In genomic region chr1:226940029-226940805, GRCh38 we compare ENCODE assay signal across 1 cellular context.
TF ChIP-seq lines count a peak whose summit lies in the region.

TSS of gene COQ8A (plus strand) at chr1:226940294. CDS start at chr1:226961386, 21,092 bp downstream.

TF ChIP-seq in K562, 482 proteins besides CTCF, POLR2A, EP300 and RAD21 (continued from another document and continues in another):
- TF ChIP-seq REST (CRISPR knock-in tag; IDR thresholded peaks at IDR 0.05; ENCODE audit: low read depth) (peak; percentile 75), POLR2B (IDR thresholded peaks at IDR 0.05; ENCODE audit: low read depth, partially characterized antibody) (peak; percentile 6), TGIF2 (CRISPR knock-in tag; IDR thresholded peaks at IDR 0.05) (no peak), CHD7 (IDR thresholded peaks at IDR 0.05; ENCODE audit: low read depth, low read length) (no peak), ATF4 (CRISPR knock-in tag; IDR thresholded peaks at IDR 0.05) (0 out of 2 replicates have a peak, but pooled peaks have one; percentile 33), RBFOX2 (IDR thresholded peaks at IDR 0.05; ENCODE audit: low read depth, low read length) (peak; percentile 92), ZNF445 (CRISPR knock-in tag; IDR thresholded peaks at IDR 0.05; ENCODE audit: low read depth) (no peak), KLF1 (tag; IDR thresholded peaks at IDR 0.05) (no peak), KLF10 (CRISPR knock-in tag; IDR thresholded peaks at IDR 0.05) (no peak), HDAC2 (IDR thresholded peaks at IDR 0.05) (peak; percentile 53; the same call in 1 of the 2 replicates), HDAC1 (IDR thresholded peaks at IDR 0.05) (peak in 1 of 2 experiments; percentile 96; a peak in 2 of 4 replicates), MAFG (tag; conservative IDR thresholded peaks at IDR 0.05) (no peak), MXD1 (CRISPR knock-in tag; IDR thresholded peaks at IDR 0.05; ENCODE audit: borderline replicate concordance, poor library complexity, severe bottlenecking) (no peak), KAT7 (CRISPR knock-in tag; IDR thresholded peaks at IDR 0.05; ENCODE audit: borderline replicate concordance) (peak; percentile 53), ZNF778 (CRISPR knock-in tag; IDR thresholded peaks at IDR 0.05) (no peak), MAFK (IDR thresholded peaks at IDR 0.05; ENCODE audit: low read length) (no peak), SIN3A (IDR thresholded peaks at IDR 0.05; ENCODE audit: borderline replicate concordance in 2 of 2, control insufficient read depth in 1 of 2, low read depth in 2 of 2, low read length in 2 of 2) (peak; percentile 26 to 90; a peak in 2 of 4 replicates), MEF2D (tag; conservative IDR thresholded peaks at IDR 0.05; ENCODE audit: low read depth) (no peak), ZBTB8A (IDR thresholded peaks at IDR 0.05; ENCODE audit: partially characterized antibody) (no peak), MLX (CRISPR knock-in tag; conservative IDR thresholded peaks at IDR 0.05) (peak; percentile 99), ZNF277 (CRISPR knock-in tag; IDR thresholded peaks at IDR 0.05; ENCODE audit: borderline replicate concordance) (no peak), TCF15 (CRISPR knock-in tag; IDR thresholded peaks at IDR 0.05) (0 out of 2 replicates have a peak, but pooled peaks have one; percentile 41), ESRRB (CRISPR knock-in tag; IDR thresholded peaks at IDR 0.05; ENCODE audit: borderline replicate concordance) (no peak), ETV6 (IDR thresholded peaks at IDR 0.05; ENCODE audit: borderline replicate concordance in 1 of 2, low read depth in 2 of 2, low read length in 1 of 2) (no peak), ETV6 (CRISPR knock-in tag; IDR thresholded peaks at IDR 0.05; ENCODE audit: borderline replicate concordance) (no peak; the same call in 1 of the 2 replicates), CC2D1A (IDR thresholded peaks at IDR 0.05) (no peak), ZNF347 (CRISPR knock-in tag; IDR thresholded peaks at IDR 0.05; ENCODE audit: low read depth) (no peak), CREB1 (IDR thresholded peaks at IDR 0.05) (peak; percentile 70), CREB1 (CRISPR knock-in tag; IDR thresholded peaks at IDR 0.05) (peak; percentile 88), ZNF311 (CRISPR knock-in tag; IDR thresholded peaks at IDR 0.05) (no peak), RB1 (IDR thresholded peaks at IDR 0.05; ENCODE audit: low read depth) (peak; percentile 96), ZNF740 (CRISPR knock-in tag; IDR thresholded peaks at IDR 0.05) (0 out of 2 replicates have a peak, but pooled peaks have one; percentile 45), ZNF740 (tag; IDR thresholded peaks at IDR 0.05) (no peak), TFAP4 (CRISPR knock-in tag; IDR thresholded peaks at IDR 0.05; ENCODE audit: borderline replicate concordance) (peak; percentile 73), MBD2 (IDR thresholded peaks at IDR 0.05; ENCODE audit: borderline replicate concordance, low read depth) (peak; percentile 99), ID3 (CRISPR knock-in tag; IDR thresholded peaks at IDR 0.05) (no peak), ID3 (tag; IDR thresholded peaks at IDR 0.05) (peak; percentile 34; the same call in 1 of the 2 replicates), THRAP3 (IDR thresholded peaks at IDR 0.05; ENCODE audit: borderline replicate concordance) (no peak), RBM22 (IDR thresholded peaks at IDR 0.05; ENCODE audit: low read depth, low read length, poor library complexity, severe bottlenecking) (no peak), HNRNPH1 (optimal IDR thresholded peaks at IDR 0.05; ENCODE audit: low read depth, low read length) (no peak)
